Comparison of ENCODE assay signal across 16 cellular contexts in the genomic region with DNA sequence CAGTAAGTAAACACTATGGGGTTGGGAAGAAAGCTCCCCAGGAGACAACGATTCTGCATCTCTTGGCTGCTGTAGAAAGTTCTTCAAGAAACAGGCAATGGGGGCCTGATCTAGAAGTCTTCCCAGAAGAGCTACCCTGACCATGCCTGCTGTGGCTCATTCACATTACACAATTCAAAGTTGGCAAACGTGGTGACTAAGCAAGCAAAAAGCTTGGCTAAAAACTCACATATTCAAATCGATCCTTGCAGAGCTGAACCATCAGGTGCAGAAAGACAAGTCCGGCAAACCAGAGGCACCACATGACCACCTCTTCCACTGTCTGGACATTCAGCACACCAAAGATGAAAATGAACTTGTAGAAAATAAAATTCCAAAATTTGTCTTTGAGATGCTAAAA. TPM values are rescaled to one million over a fixed set of nuclear protein-coding genes. Genes with fewer than 3 reads are reported as not detected.
A peak's percentile ranks its signal among the peaks of the same experiment; 100 is the strongest.
DNase-seq lines count a peak whose midpoint lies in the region; ATAC-seq and TF ChIP-seq lines count a peak whose summit lies in the region.
"Had no signal": no experiment of that assay in that cellular context is flagged by ENCODE, and none has a peak within 500 bp of the region (broad histone marks: within the 10 kb centered on the region; RNA-seq: fewer than 3 reads in every experiment).

No MANE protein-coding gene starts in this region.

- no peaks in the 10 kb centered on the region for H3K9me3 Mint-ChIP-seq in activated naive CD4-positive, alpha-beta T cell treated with anti-CD3 and anti-CD28 coated beads for 36 hours
- H3K9me3 Mint-ChIP-seq: activated T-helper 1 cell treated with anti-CD3 and anti-CD28 coated beads, Interleukin-12 subunit alpha, Interleukin-12 subunit beta, Interleukin-2, Interleukin-4 antibody, amounts not matched to agents 30 ng/mL and 10 ng/mL and 1 ng/mL, durations not matched to agents 14 hours and 24 hours and 36 hours; CD8-positive, alpha-beta T cell; effector memory CD8-positive, alpha-beta T cell had no signal

- peak; percentile 49 for ATAC-seq in mucosa of descending colon
- ATAC-seq: CD8-positive, alpha-beta T cell; effector memory CD8-positive, alpha-beta T cell; sciatic nerve had no signal

- H3K4me1 ChIP-seq in mucosa of descending colon (ENCODE audit: low read depth): peaks cover 12% of the 10 kb centered on the region
- H3K4me1 ChIP-seq: ascending aorta had no signal

- peak overlapping the region; percentile 35; the same call in 1 of the 2 replicates for H3K27ac ChIP-seq in C4-2B
- H3K27ac ChIP-seq: ascending aorta had no signal

- no peak for TF ChIP-seq CTCF in C4-2B (conservative IDR thresholded peaks at IDR 0.05)
- no peak for TF ChIP-seq CTCF in epithelial cell of proximal tubule (conservative IDR thresholded peaks at IDR 0.05; ENCODE audit: low read depth, low read length)
- TF ChIP-seq CTCF in mucosa of descending colon (IDR thresholded peaks at IDR 0.05): no peak

- no peak overlapping the region for H3K4me3 ChIP-seq in epithelial cell of proximal tubule (ENCODE audit: low read depth, low read length)
- H3K4me3 ChIP-seq in mucosa of descending colon: no peak overlapping the region
- H3K4me3 ChIP-seq: ascending aorta had no signal

- H3K36me3 ChIP-seq in mucosa of descending colon (ENCODE audit: low read depth): no peaks in the 10 kb centered on the region

- H3K4me1 Mint-ChIP-seq in activated naive CD4-positive, alpha-beta T cell treated with anti-CD3 and anti-CD28 coated beads for 36 hours (ENCODE audit: low read depth): no peaks in the 10 kb centered on the region

- DNase-seq in MV-4-11 (lab: John Stamatoyannopoulos, UW) (peak; percentile 62), epithelial cell of proximal tubule (ENCODE audit: low read depth) (peak; percentile 56), mucosa of descending colon (no peak), posterior vena cava (ENCODE audit: low spot score) (no peak), NCI-H2227 (lab: John Stamatoyannopoulos, UW; ENCODE audit: unreplicated experiment) (no peak), cerebellum (ENCODE audit: low spot score) (no peak)
- no peak for DNase-seq in activated naive CD4-positive, alpha-beta T cell treated with anti-CD3 and anti-CD28 coated beads for 36 hours
- DNase-seq: activated CD4-positive, alpha-beta T cell treated with anti-CD3 and anti-CD28 coated beads for 4 hours; CD8-positive, alpha-beta T cell; effector memory CD8-positive, alpha-beta T cell; NCI-H2107; T-helper 1 cell had no signal

- no peaks in the 10 kb centered on the region for H3K27me3 Mint-ChIP-seq in activated naive CD4-positive, alpha-beta T cell treated with anti-CD3 and anti-CD28 coated beads for 36 hours (ENCODE audit: low read depth)
- H3K27me3 Mint-ChIP-seq: effector memory CD8-positive, alpha-beta T cell had no signal

- H3K4me3 Mint-ChIP-seq in activated naive CD4-positive, alpha-beta T cell treated with anti-CD3 and anti-CD28 coated beads for 36 hours: no peak overlapping the region
- H3K4me3 Mint-ChIP-seq: activated T-helper 1 cell treated with anti-CD3 and anti-CD28 coated beads, Interleukin-12 subunit alpha, Interleukin-12 subunit beta, Interleukin-2, Interleukin-4 antibody, amounts not matched to agents 30 ng/mL and 10 ng/mL and 1 ng/mL, durations not matched to agents 14 hours and 24 hours and 36 hours; CD8-positive, alpha-beta T cell; effector memory CD8-positive, alpha-beta T cell had no signal

- no peak overlapping the region for H3K27ac Mint-ChIP-seq in activated naive CD4-positive, alpha-beta T cell treated with anti-CD3 and anti-CD28 coated beads for 36 hours
- H3K27ac Mint-ChIP-seq: activated T-helper 1 cell treated with anti-CD3 and anti-CD28 coated beads, Interleukin-12 subunit alpha, Interleukin-12 subunit beta, Interleukin-2, Interleukin-4 antibody, amounts not matched to agents 30 ng/mL and 10 ng/mL and 1 ng/mL, durations not matched to agents 14 hours and 24 hours and 36 hours; CD8-positive, alpha-beta T cell; effector memory CD8-positive, alpha-beta T cell had no signal

- CTCF ChIA-PET in activated naive CD4-positive, alpha-beta T cell treated with anti-CD3 and anti-CD28 coated beads for 36 hours (lab: Charles Lee): no interaction called here

- H3K36me3 Mint-ChIP-seq in activated naive CD4-positive, alpha-beta T cell treated with anti-CD3 and anti-CD28 coated beads for 36 hours (ENCODE audit: low read depth): peaks cover 23% of the 10 kb centered on the region

- H3K9me3 ChIP-seq in mucosa of descending colon: no peaks in the 10 kb centered on the region
- H3K9me3 ChIP-seq: ascending aorta had no signal

- intact Hi-C loops in mucosa of descending colon (cut with DNase I, micrococcal nuclease) (no loop called here), posterior vena cava (cut with DNase I) (no loop called here)
- intact Hi-C loops in activated naive CD4-positive, alpha-beta T cell treated with anti-CD3 and anti-CD28 coated beads for 36 hours (cut with micrococcal nuclease): no loop called here

RNA-seq across cellular contexts. Expression of a gene that starts 16.1 kb away (rescaled TPM):
- total RNA-seq in epithelial cell of proximal tubule (111 and 119 TPM in 2 replicates), mucosa of descending colon (100 to 1,000 TPM in 2 of 3 donors, 10 to 100 TPM in 1; 83.3 to 116 (median 102) TPM), posterior vena cava (100 to 1,000 TPM; 102 to 116 TPM), cerebellum (126 TPM)
- 10 to 100 TPM; 26.7 to 33.0 TPM for total RNA-seq in activated naive CD4-positive, alpha-beta T cell treated with anti-CD3 and anti-CD28 coated beads for 36 hours

RNA-seq across cellular contexts. Expression of a gene that starts 41.9 kb away (rescaled TPM):
- 77.1 and 78.2 TPM in 2 replicates for total RNA-seq in epithelial cell of proximal tubule
- total RNA-seq in mucosa of descending colon: 10 to 100 TPM; 64.4 to 94.2 (median 74.9) TPM
- 10 to 100 TPM; 75.5 to 76.3 TPM for total RNA-seq in posterior vena cava
- 100 to 1,000 TPM; 324 to 330 TPM for total RNA-seq in activated naive CD4-positive, alpha-beta T cell treated with anti-CD3 and anti-CD28 coated beads for 36 hours
- total RNA-seq in cerebellum: 159 TPM

RNA-seq across cellular contexts. Expression of a gene that starts 42.2 kb away (rescaled TPM):
- total RNA-seq in epithelial cell of proximal tubule (54.9 and 66.7 TPM in 2 replicates), mucosa of descending colon (10 to 100 TPM; 17.4 to 27.8 (median 23.6) TPM), posterior vena cava (10 to 100 TPM; 33.8 to 35.2 TPM), cerebellum (24.8 TPM)
- total RNA-seq in activated naive CD4-positive, alpha-beta T cell treated with anti-CD3 and anti-CD28 coated beads for 36 hours: 10 to 100 TPM; 48.5 to 50.6 TPM

Comparison
In these comparisons a context has a peak if more than half of its experiments do, and no peak if none do; other contexts are left out.
1. DNase-seq: peak in MV-4-11 (single experiment) and epithelial cell of proximal tubule (single experiment); none in mucosa of descending colon (0 of 3), posterior vena cava (single experiment), NCI-H2227 (single experiment), activated naive CD4-positive, alpha-beta T cell treated with anti-CD3 and anti-CD28 coated beads for 36 hours (single experiment) and cerebellum (single experiment).